17 cellular contexts compared by ENCODE assay signal in the genomic region with DNA sequence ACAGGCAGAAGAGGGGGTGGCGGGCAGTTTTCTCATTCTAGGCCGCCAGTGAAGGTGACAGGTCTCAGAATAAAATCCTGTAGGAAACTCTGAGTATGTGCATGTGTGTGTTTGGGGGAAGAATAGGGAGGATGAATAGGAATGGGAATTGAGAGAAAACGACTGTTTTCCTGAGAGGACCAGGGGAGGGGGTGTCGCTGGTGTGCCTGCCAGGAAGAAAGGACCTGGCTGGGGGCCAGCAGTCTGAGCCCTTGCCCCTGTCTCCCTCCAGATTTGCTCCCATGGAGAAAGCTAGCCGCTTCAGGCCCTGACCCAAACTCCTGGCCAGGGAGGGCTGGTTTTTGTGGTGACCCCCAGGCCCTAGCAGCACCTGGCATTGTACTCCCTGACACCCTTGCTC. TPM values are rescaled to one million over a fixed set of nuclear protein-coding genes. Genes with fewer than 3 reads are reported as not detected.
A peak's percentile ranks its signal among the peaks of the same experiment; 100 is the strongest.
DNase-seq lines count a peak whose midpoint lies in the region; ATAC-seq and TF ChIP-seq lines count a peak whose summit lies in the region.
"Had no signal": no experiment of that assay in that cellular context is flagged by ENCODE, and none has a peak within 500 bp of the region (broad histone marks: within the 10 kb centered on the region; RNA-seq: fewer than 3 reads in every experiment).

No MANE protein-coding gene starts in this region.

- TF ChIP-seq POLR2A in thyroid gland (IDR thresholded peaks at IDR 0.05), result no peak

- no peak for TF ChIP-seq CTCF in VCaP (conservative IDR thresholded peaks at IDR 0.05)
- TF ChIP-seq CTCF in coronary artery (IDR thresholded peaks at IDR 0.05), result no peak
- no peak for TF ChIP-seq CTCF in thyroid gland (IDR thresholded peaks at IDR 0.05)

- no peaks in the 10 kb centered on the region for H3K27me3 ChIP-seq in mucosa of stomach (ENCODE audit: control insufficient read depth, insufficient read depth, low read length)
- H3K27me3 ChIP-seq in thyroid gland, result no peaks in the 10 kb centered on the region

- intact Hi-C loops in thyroid gland (cut with DNase I), result no loop called here

- DNase-seq in coronary artery (ENCODE audit: low spot score) (no peak), thyroid gland (peak in 1 of 2 donors; percentile 33), NCI-H2171 (lab: John Stamatoyannopoulos, UW) (no peak), putamen (ENCODE audit: low spot score) (no peak), LoVo (ENCODE audit: low spot score) (no peak)
- DNase-seq: activated CD4-positive, alpha-beta T cell treated with anti-CD3 and anti-CD28 coated beads, Interleukin-2, amount 50 U/mL, for 1 hour; activated effector memory CD4-positive, alpha-beta T cell treated with anti-CD3 and anti-CD28 coated beads, Interleukin-2, amount 50 U/mL, for 16 hours; amniotic stem cell; DMS79; NCI-H1930; psoas muscle; trophoblast cell had no signal

- WGBS in thyroid gland, 2 donors, result 61 to 62% methylated on average over 5 of the region's 5 CpGs

- H3K4me3 ChIP-seq in coronary artery (peak overlapping the region; percentile 52), mucosa of stomach (ENCODE audit: low read length) (no peak overlapping the region), thyroid gland (replicated peaks in 1 of 3) (no peak overlapping the region)
- H3K4me3 ChIP-seq: psoas muscle had no signal

- peaks cover 39% of the 10 kb centered on the region for H3K4me1 ChIP-seq in mucosa of stomach (ENCODE audit: control insufficient read depth, insufficient read depth, low read length)
- H3K4me1 ChIP-seq in thyroid gland, result peaks cover 28 to 32% of the 10 kb centered on the region in 2 donors
- H3K4me1 ChIP-seq: psoas muscle had no signal

- H3K36me3 ChIP-seq in mucosa of stomach (ENCODE audit: control insufficient read depth, insufficient read depth, low read length) (peaks cover 6% of the 10 kb centered on the region), thyroid gland (no peaks in the 10 kb centered on the region)

- H3K27ac ChIP-seq in VCaP (peak overlapping the region; percentile 38), coronary artery (peak overlapping the region; percentile 86 to 95), thyroid gland (peak overlapping the region; percentile 79 to 96 (median 90))

- ATAC-seq in HG03045 (IDR thresholded peaks at IDR 0.05; ENCODE audit: unreplicated experiment), result no peak
- ATAC-seq: psoas muscle had no signal

- peak overlapping the region; percentile 27 for H3K9ac ChIP-seq in mucosa of stomach (ENCODE audit: low read length)

- no peaks in the 10 kb centered on the region for H3K9me3 ChIP-seq in mucosa of stomach (ENCODE audit: control insufficient read depth, low read length)
- no peaks in the 10 kb centered on the region for H3K9me3 ChIP-seq in thyroid gland
- H3K9me3 ChIP-seq: psoas muscle had no signal

RNA-seq across cellular contexts. Expression of a gene that starts 14.4 kb away (rescaled TPM):
- under 1 TPM in 1 of 4 donors, not detected in 3; 0.40 TPM for total RNA-seq in thyroid gland
- total RNA-seq: cerebellum, NCI-H460, psoas muscle had no signal

RNA-seq across cellular contexts. Expression of a gene that starts 20.4 kb away (rescaled TPM):
- total RNA-seq in thyroid gland, result 10 to 100 TPM; 12.4 to 48.0 (median 28.6) TPM

RNA-seq across cellular contexts. Expression of a gene that starts 22.0 kb away (rescaled TPM):
- not detected for total RNA-seq in thyroid gland
- total RNA-seq: NCI-H460 had no signal

RNA-seq across cellular contexts. Expression of a gene that starts 34.2 kb away (rescaled TPM):
- 10 to 100 TPM; 55.9 to 79.8 (median 65.4) TPM for total RNA-seq in thyroid gland

RNA-seq across cellular contexts. Expression of a gene that starts 43.6 kb away (rescaled TPM):
- total RNA-seq in thyroid gland, result 10 to 100 TPM in 1 of 4 donors, 1 to 10 TPM in 2, under 1 TPM in 1; 0.94 to 14.5 (median 3.5) TPM

Comparison
In these comparisons a context has a peak if more than half of its experiments do, and no peak if none do; other contexts are left out.
1. H3K27ac ChIP-seq: peak in every context shown above with its lines; median percentile 90 in coronary artery; 90 in thyroid gland; 38 in VCaP.